ENCODE assay signal across 34 cellular contexts in genomic region chr2:152974146-152974545, GRCh38.
"Had no signal": no experiment of that assay in that cellular context is flagged by ENCODE, and none has a peak within 500 bp of the region (broad histone marks: within the 10 kb centered on the region; RNA-seq: fewer than 3 reads in every experiment).

No MANE protein-coding gene starts in this region.

- H3K4me2 ChIP-seq: KMS-11 had no signal

- H3K27ac ChIP-seq: KMS-11 had no signal

- H3K9me3 ChIP-seq: MG63 had no signal

- DNase-seq: Karpas-422, Kasumi-1, MG63, MM.1S, MV-4-11, NCI-H1048, NCI-H1092, NCI-H1092 treated with DMSO at 0.1 percent for 48 hours, NCI-H1105, NCI-H1105 treated with DMSO at 0.1 percent for 48 hours, NCI-H1417, NCI-H1417 treated with DMSO at 0.1 percent for 48 hours, NCI-H1436, NCI-H1436 treated with DMSO at 0.1 percent for 48 hours, NCI-H146, NCI-H1694, NCI-H1694 treated with DMSO at 0.1 percent for 48 hours, NCI-H187, NCI-H187 treated with DMSO at 0.1 percent for 48 hours, NCI-H1930, NCI-H2029, NCI-H2029 treated with DMSO at 0.1 percent for 48 hours, NCI-H2081, NCI-H2081 treated with DMSO at 0.1 percent for 48 hours, NCI-H2107, NCI-H2171, NCI-H2171 treated with DMSO at 0.1 percent for 48 hours, NCI-H2227 treated with DMSO at 0.1 percent for 48 hours, NCI-H226, NCI-H345, NCI-H446, NCI-H446 treated with DMSO at 0.1 percent for 48 hours, NCI-H510A had no signal

- H3K4me3 ChIP-seq: MG63 had no signal

- H3K27me3 ChIP-seq: MG63 had no signal

- H3K36me3 ChIP-seq: MG63 had no signal

- H3K9ac ChIP-seq: KMS-11 had no signal
